Comparison of ENCODE assay signal across 10 cellular contexts in genomic region chr4:22514001-22514400, GRCh38. TPM values are rescaled to one million over a fixed set of nuclear protein-coding genes. Genes with fewer than 3 reads are reported as not detected.
A peak's percentile ranks its signal among the peaks of the same experiment; 100 is the strongest.
DNase-seq lines count a peak whose midpoint lies in the region; ATAC-seq, FAIRE-seq and TF ChIP-seq lines count a peak whose summit lies in the region.
"Had no signal": no experiment of that assay in that cellular context is flagged by ENCODE, and none has a peak within 500 bp of the region (broad histone marks: within the 10 kb centered on the region; RNA-seq: fewer than 3 reads in every experiment).

No MANE protein-coding gene starts in this region.

- DNase-seq in activated naive CD4-positive, alpha-beta T cell treated with anti-CD3 and anti-CD28 coated beads for 36 hours, result no peak
- no peak for DNase-seq in activated naive CD4-positive, alpha-beta T cell treated with Interleukin-2 at 50 U/mL for 16 hours
- no peak for DNase-seq in activated T-helper 2 cell treated with anti-CD3 and anti-CD28 coated beads, Interferon-gamma antibody, Interleukin-2, Interleukin-4, amounts not matched to agents 10 μg/mL and 5 μg/mL and 100 μg/mL, durations not matched to agents 14 hours and 24 hours and 36 hours (ENCODE audit: low spot score)
- DNase-seq in stimulated activated naive CD8-positive, alpha-beta T cell treated with anti-CD3 and anti-CD28 coated beads, Interleukin-15, amount 100 ng/mL, for 72 hours, result no peak
- no peak for DNase-seq in erythroblast (lab: John Stamatoyannopoulos, UW)
- no peak for DNase-seq in GM12891 (ENCODE audit: insufficient read length, low spot score)
- DNase-seq: cerebellar nuclear complex, COR-L47 had no signal

- no peak for ATAC-seq in stimulated activated naive CD8-positive, alpha-beta T cell treated with anti-CD3 and anti-CD28 coated beads, Interleukin-15, amount 100 ng/mL, for 72 hours
- no peak for ATAC-seq in HG02870 (IDR thresholded peaks at IDR 0.05; ENCODE audit: unreplicated experiment)

- TF ChIP-seq POLR2A in erythroblast (IDR thresholded peaks at IDR 0.05; ENCODE audit: low read length) (no peak), GM12891 (IDR thresholded peaks at IDR 0.05; ENCODE audit: low read depth, low read length) (no peak)

- CTCF ChIA-PET in activated naive CD4-positive, alpha-beta T cell treated with anti-CD3 and anti-CD28 coated beads for 36 hours (lab: Charles Lee), result interaction anchor here (1.6 kb wide), 1 partner anchor 12 kb away, joined by 6 read pairs; no protein-coding TSS in a partner anchor

- H3K4me3 ChIP-seq in iPS-11a (ENCODE audit: low read depth, low read length), result peak overlapping the region; percentile 81

- peaks cover 5% of the 10 kb centered on the region for H3K36me3 Mint-ChIP-seq in activated naive CD4-positive, alpha-beta T cell treated with anti-CD3 and anti-CD28 coated beads for 36 hours (ENCODE audit: low read depth)
- peaks cover 15% of the 10 kb centered on the region for H3K36me3 Mint-ChIP-seq in activated T-helper 2 cell treated with anti-CD3 and anti-CD28 coated beads, Interferon-gamma antibody, Interleukin-2, Interleukin-4, amounts not matched to agents 10 μg/mL and 5 μg/mL and 100 μg/mL, durations not matched to agents 14 hours and 24 hours and 36 hours (ENCODE audit: low read depth)

- H3K27me3 Mint-ChIP-seq in activated naive CD4-positive, alpha-beta T cell treated with anti-CD3 and anti-CD28 coated beads for 36 hours (ENCODE audit: low read depth), result peaks cover 9% of the 10 kb centered on the region
- no peaks in the 10 kb centered on the region for H3K27me3 Mint-ChIP-seq in activated T-helper 2 cell treated with anti-CD3 and anti-CD28 coated beads, Interferon-gamma antibody, Interleukin-2, Interleukin-4, amounts not matched to agents 10 μg/mL and 5 μg/mL and 100 μg/mL, durations not matched to agents 14 hours and 24 hours and 36 hours (ENCODE audit: low read depth)
- peaks cover 16% of the 10 kb centered on the region for H3K27me3 Mint-ChIP-seq in stimulated activated naive CD8-positive, alpha-beta T cell treated with anti-CD3 and anti-CD28 coated beads, Interleukin-15, amount 100 ng/mL, for 72 hours

- peaks cover 19% of the 10 kb centered on the region for H3K4me1 Mint-ChIP-seq in activated naive CD4-positive, alpha-beta T cell treated with anti-CD3 and anti-CD28 coated beads for 36 hours (ENCODE audit: low read depth)
- H3K4me1 Mint-ChIP-seq in activated T-helper 2 cell treated with anti-CD3 and anti-CD28 coated beads, Interferon-gamma antibody, Interleukin-2, Interleukin-4, amounts not matched to agents 10 μg/mL and 5 μg/mL and 100 μg/mL, durations not matched to agents 14 hours and 24 hours and 36 hours (ENCODE audit: low read depth), result peaks cover 25% of the 10 kb centered on the region
- H3K4me1 Mint-ChIP-seq in stimulated activated naive CD8-positive, alpha-beta T cell treated with anti-CD3 and anti-CD28 coated beads, Interleukin-15, amount 100 ng/mL, for 72 hours, result peaks cover 36% of the 10 kb centered on the region

- no peak overlapping the region for H3K27ac Mint-ChIP-seq in activated naive CD4-positive, alpha-beta T cell treated with anti-CD3 and anti-CD28 coated beads for 36 hours
- H3K27ac Mint-ChIP-seq in activated T-helper 2 cell treated with anti-CD3 and anti-CD28 coated beads, Interferon-gamma antibody, Interleukin-2, Interleukin-4, amounts not matched to agents 10 μg/mL and 5 μg/mL and 100 μg/mL, durations not matched to agents 14 hours and 24 hours and 36 hours, result peak overlapping the region; percentile 98
- H3K27ac Mint-ChIP-seq in stimulated activated naive CD8-positive, alpha-beta T cell treated with anti-CD3 and anti-CD28 coated beads, Interleukin-15, amount 100 ng/mL, for 72 hours, result no peak overlapping the region

- intact Hi-C loops in activated naive CD4-positive, alpha-beta T cell treated with anti-CD3 and anti-CD28 coated beads for 36 hours (cut with micrococcal nuclease), result loop anchor here (1.0 to 2.0 kb wide), 2 partner anchors 13 to 103 kb away; no protein-coding TSS in a partner anchor
- intact Hi-C loops in activated T-helper 2 cell treated with anti-CD3 and anti-CD28 coated beads, Interferon-gamma antibody, Interleukin-2, Interleukin-4, amounts not matched to agents 10 μg/mL and 5 μg/mL and 100 μg/mL, durations not matched to agents 14 hours and 24 hours and 36 hours (cut with micrococcal nuclease), result loop anchor here (1.0 to 2.0 kb wide), 2 partner anchors 69 to 93 kb away; no protein-coding TSS in a partner anchor

- FAIRE-seq in GM12891 (lab: Jason Lieb, UNC), result no peak

- H3K4me3 Mint-ChIP-seq in activated naive CD4-positive, alpha-beta T cell treated with anti-CD3 and anti-CD28 coated beads for 36 hours, result peak overlapping the region; percentile 97
- peak overlapping the region; percentile 100 for H3K4me3 Mint-ChIP-seq in activated T-helper 2 cell treated with anti-CD3 and anti-CD28 coated beads, Interferon-gamma antibody, Interleukin-2, Interleukin-4, amounts not matched to agents 10 μg/mL and 5 μg/mL and 100 μg/mL, durations not matched to agents 14 hours and 24 hours and 36 hours (ENCODE audit: low read depth)
- H3K4me3 Mint-ChIP-seq in stimulated activated naive CD8-positive, alpha-beta T cell treated with anti-CD3 and anti-CD28 coated beads, Interleukin-15, amount 100 ng/mL, for 72 hours, result peak overlapping the region; percentile 99

- no peaks in the 10 kb centered on the region for H3K9me3 Mint-ChIP-seq in activated naive CD4-positive, alpha-beta T cell treated with anti-CD3 and anti-CD28 coated beads for 36 hours
- no peaks in the 10 kb centered on the region for H3K9me3 Mint-ChIP-seq in activated T-helper 2 cell treated with anti-CD3 and anti-CD28 coated beads, Interferon-gamma antibody, Interleukin-2, Interleukin-4, amounts not matched to agents 10 μg/mL and 5 μg/mL and 100 μg/mL, durations not matched to agents 14 hours and 24 hours and 36 hours
- no peaks in the 10 kb centered on the region for H3K9me3 Mint-ChIP-seq in stimulated activated naive CD8-positive, alpha-beta T cell treated with anti-CD3 and anti-CD28 coated beads, Interleukin-15, amount 100 ng/mL, for 72 hours

TF ChIP-seq in GM12891, 5 proteins besides CTCF, POLR2A, EP300 and RAD21:
- TF ChIP-seq SPI1 (IDR thresholded peaks at IDR 0.05; ENCODE audit: low read depth, low read length), result no peak
- TF ChIP-seq PAX5 (IDR thresholded peaks at IDR 0.05; ENCODE audit: insufficient read depth, low read length, severe bottlenecking), result no peak
- no peak for TF ChIP-seq POLR2AphosphoS5 (IDR thresholded peaks at IDR 0.05; ENCODE audit: low read depth, low read length)
- no peak for TF ChIP-seq POU2F2 (IDR thresholded peaks at IDR 0.05; ENCODE audit: low read depth, low read length)

RNA-seq across cellular contexts. Expression of gene ADGRA3, which starts 1.9 kb away (rescaled TPM):
- 10 to 100 TPM in 1 of 2 experiments, 1 to 10 TPM in 1; 9.9 to 11.0 TPM for total RNA-seq in activated naive CD4-positive, alpha-beta T cell treated with anti-CD3 and anti-CD28 coated beads for 36 hours
- 41.0 and 41.4 TPM in 2 replicates for total RNA-seq in activated T-helper 2 cell treated with anti-CD3 and anti-CD28 coated beads, Interferon-gamma antibody, Interleukin-2, Interleukin-4, amounts not matched to agents 10 μg/mL and 5 μg/mL and 100 μg/mL, durations not matched to agents 14 hours and 24 hours and 36 hours
- 0.03 TPM for polyA plus RNA-seq in GM12891 (2012; ENCODE audit: low read depth, missing spikeins)
